10 cellular contexts compared by ENCODE assay signal in genomic region chr14:22978873-22979671, GRCh38. TPM values are rescaled to one million over a fixed set of nuclear protein-coding genes. Genes with fewer than 3 reads are reported as not detected.
DNase-seq lines count a peak whose midpoint lies in the region; ATAC-seq, FAIRE-seq and TF ChIP-seq lines count a peak whose summit lies in the region.
"Had no signal": no experiment of that assay in that cellular context is flagged by ENCODE, and none has a peak within 500 bp of the region (broad histone marks: within the 10 kb centered on the region; RNA-seq: fewer than 3 reads in every experiment).

No MANE protein-coding gene starts in this region.

- peaks cover 0 to 9% (median 4%) of the 10 kb centered on the region in 4 experiments; a peak in 2 of 7 replicates for H3K27me3 ChIP-seq in H1 (replicated peaks in 1 of 4; ENCODE audit: control insufficient read depth in 3 of 4, extremely low read depth in 1 of 4, insufficient read depth in 3 of 4, low read length in 3 of 4)
- no peaks in the 10 kb centered on the region for H3K27me3 ChIP-seq in naive thymus-derived CD4-positive, alpha-beta T cell (ENCODE audit: control insufficient read depth in 2 of 2, insufficient read depth in 2 of 2, low read length in 2 of 2)
- H3K27me3 ChIP-seq in CD8-positive, alpha-beta T cell (ENCODE audit: insufficient read depth, low read length), result no peaks in the 10 kb centered on the region

- no peak overlapping the region for H3K27ac ChIP-seq in H1 (ENCODE audit: low read depth, low read length)
- H3K27ac ChIP-seq in naive thymus-derived CD4-positive, alpha-beta T cell (ENCODE audit: low read depth, low read length), result no peak overlapping the region
- no peak overlapping the region for H3K27ac ChIP-seq in CD8-positive, alpha-beta T cell (ENCODE audit: low read depth, low read length)

- TF ChIP-seq EP300 in H1 (IDR thresholded peaks at IDR 0.05; ENCODE audit: borderline replicate concordance in 1 of 2, low read depth in 2 of 2, low read length in 2 of 2), result no peak

- no peaks in the 10 kb centered on the region for H3K9me3 Mint-ChIP-seq in naive thymus-derived CD4-positive, alpha-beta T cell
- H3K9me3 Mint-ChIP-seq in CD8-positive, alpha-beta T cell, result no peaks in the 10 kb centered on the region
- H3K9me3 Mint-ChIP-seq: activated naive CD8-positive, alpha-beta T cell treated with anti-CD3 and anti-CD28 coated beads for 36 hours had no signal

- in situ Hi-C loops in ACHN (cut with HindIII; ENCODE audit: low pct_ligation_motif_present, low pct_unique_long_range_greater_than_20kb, low sequenced_read_pairs), result no loop called here

- peak overlapping the region; percentile 12 for H4K91ac ChIP-seq in H1 (replicated peaks; ENCODE audit: insufficient read length, low read length)

- H2BK5ac ChIP-seq in H1 (ENCODE audit: low read depth, low read length), result peak overlapping the region; percentile 50; the same call in 1 of the 2 replicates

- peak overlapping the region in 5 of 9 donors; percentile 7 to 76 (median 44) for H3K27ac Mint-ChIP-seq in naive thymus-derived CD4-positive, alpha-beta T cell
- H3K27ac Mint-ChIP-seq in T-helper 17 cell, result no peak overlapping the region
- no peak overlapping the region for H3K27ac Mint-ChIP-seq in CD8-positive, alpha-beta T cell

- no peak for TF ChIP-seq RAD21 in H1 (IDR thresholded peaks at IDR 0.05 in 1 of 2, conservative IDR thresholded peaks at IDR 0.05 in 1 of 2; ENCODE audit: low read depth in 2 of 2, low read length in 2 of 2)

- peaks cover 16% of the 10 kb centered on the region for H3K23me2 ChIP-seq in H1 (ENCODE audit: low read depth, low read length)

- no peak for TF ChIP-seq CTCF in H1 (IDR thresholded peaks at IDR 0.05; ENCODE audit: control extremely low read depth in 1 of 3, insufficient read depth in 1 of 3, low read depth in 1 of 3, low read length in 3 of 3)
- no peak for TF ChIP-seq CTCF in CD8-positive, alpha-beta T cell (IDR thresholded peaks at IDR 0.05)

- H3K4me3 Mint-ChIP-seq in naive thymus-derived CD4-positive, alpha-beta T cell, result peak overlapping the region in 3 of 10 donors; percentile 44 to 78 (median 68)
- H3K4me3 Mint-ChIP-seq in T-helper 17 cell, result no peak overlapping the region
- no peak overlapping the region for H3K4me3 Mint-ChIP-seq in CD8-positive, alpha-beta T cell

- peaks cover 7 to 47% (median 18%) of the 10 kb centered on the region in 4 experiments for H3K36me3 ChIP-seq in H1 (ENCODE audit: control insufficient read depth in 2 of 4, insufficient read depth in 4 of 4, low read length in 3 of 4)
- peaks cover 0 to 5% (median 0%) of the 10 kb centered on the region in 3 experiments for H3K36me3 ChIP-seq in naive thymus-derived CD4-positive, alpha-beta T cell (ENCODE audit: control insufficient read depth in 2 of 3, insufficient read depth in 3 of 3, low read length in 3 of 3)
- H3K36me3 ChIP-seq in CD8-positive, alpha-beta T cell (ENCODE audit: insufficient read depth, low read length), result no peaks in the 10 kb centered on the region

- H3K4ac ChIP-seq in H1 (replicated peaks; ENCODE audit: insufficient read length, low read depth, low read length), result no peak overlapping the region

- H2BK20ac ChIP-seq in H1 (ENCODE audit: low read length), result 0 out of 2 replicates have a peak overlapping the region, but pooled peaks have one; percentile 49

- H3K4me1 Mint-ChIP-seq in naive thymus-derived CD4-positive, alpha-beta T cell, result peaks cover 0 to 12% (median 9%) of the 10 kb centered on the region in 7 donors
- H3K4me1 Mint-ChIP-seq in T-helper 17 cell, result peaks cover 11% of the 10 kb centered on the region
- peaks cover 7% of the 10 kb centered on the region for H3K4me1 Mint-ChIP-seq in CD8-positive, alpha-beta T cell (ENCODE audit: low read depth)

- H3K36me3 Mint-ChIP-seq in naive thymus-derived CD4-positive, alpha-beta T cell, result peaks cover 0 to 3% (median 0%) of the 10 kb centered on the region in 5 donors
- H3K36me3 Mint-ChIP-seq in T-helper 17 cell (ENCODE audit: low read depth), result peaks cover 2% of the 10 kb centered on the region
- H3K36me3 Mint-ChIP-seq in CD8-positive, alpha-beta T cell, result no peaks in the 10 kb centered on the region
- H3K36me3 Mint-ChIP-seq: activated naive CD8-positive, alpha-beta T cell treated with anti-CD3 and anti-CD28 coated beads for 36 hours had no signal

- peaks cover 1 to 3% of the 10 kb centered on the region in 2 experiments; a peak in 1 of 4 replicates for H3K9me3 ChIP-seq in H1 (ENCODE audit: insufficient read depth in 2 of 2, low read depth in 1 of 2, low read length in 1 of 2)
- no peaks in the 10 kb centered on the region for H3K9me3 ChIP-seq in naive thymus-derived CD4-positive, alpha-beta T cell (ENCODE audit: control insufficient read depth in 2 of 3, low read length in 3 of 3)
- H3K9me3 ChIP-seq in T-helper 17 cell (ENCODE audit: control insufficient read depth, low read length, poor library complexity, severe bottlenecking), result no peaks in the 10 kb centered on the region
- H3K9me3 ChIP-seq in CD8-positive, alpha-beta T cell (ENCODE audit: low read length), result no peaks in the 10 kb centered on the region

- intact Hi-C loops in naive thymus-derived CD4-positive, alpha-beta T cell (cut with micrococcal nuclease), result no loop called here
- intact Hi-C loops in sciatic nerve (cut with DNase I), result no loop called here
- intact Hi-C loops in CD8-positive, alpha-beta T cell (cut with DNase I, micrococcal nuclease), result loop anchor here in 1 of 2 experiments (10.0 kb wide), 1 partner anchor 206 kb away; the partner anchor contains the start of gene SLC7A8

- ATAC-seq in naive thymus-derived CD4-positive, alpha-beta T cell, result no peak
- ATAC-seq in sciatic nerve (no peak), T-helper 17 cell (no peak)
- ATAC-seq in CD8-positive, alpha-beta T cell, result no peak

- H4K20me1 ChIP-seq in H1 (replicated peaks in 1 of 2; ENCODE audit: control insufficient read depth in 1 of 2, insufficient read depth in 2 of 2, low read length in 2 of 2), result no peaks in the 10 kb centered on the region

- H4K8ac ChIP-seq in H1 (ENCODE audit: extremely low read depth, insufficient read depth, low read length), result no peak overlapping the region

- H3K4me1 ChIP-seq in H1 (replicated peaks in 1 of 4; ENCODE audit: control insufficient read depth in 3 of 4, insufficient read depth in 4 of 4, low read length in 3 of 4), result peaks cover 28 to 34% (median 31%) of the 10 kb centered on the region in 4 experiments
- H3K4me1 ChIP-seq in naive thymus-derived CD4-positive, alpha-beta T cell (ENCODE audit: control insufficient read depth in 2 of 2, insufficient read depth in 2 of 2, low read length in 2 of 2), result peaks cover 0 to 8% of the 10 kb centered on the region in 2 donors
- peaks cover 15% of the 10 kb centered on the region for H3K4me1 ChIP-seq in CD8-positive, alpha-beta T cell (ENCODE audit: insufficient read depth, low read length)

- H3K56ac ChIP-seq in H1 (replicated peaks; ENCODE audit: insufficient read length, low read depth, low read length), result no peak overlapping the region

- peak overlapping the region; percentile 99 for H2BK12ac ChIP-seq in H1 (ENCODE audit: low read depth, low read length)

- H3K4me3 ChIP-seq in H1 (ENCODE audit: extremely low read depth in 1 of 4, insufficient read depth in 2 of 4, low read depth in 3 of 4, low read length in 4 of 4), result peak overlapping the region; percentile 11 to 94 (median 74); a peak in 4 of 8 replicates
- H3K4me3 ChIP-seq in naive thymus-derived CD4-positive, alpha-beta T cell (ENCODE audit: low read length), result no peak overlapping the region
- H3K4me3 ChIP-seq in CD8-positive, alpha-beta T cell (ENCODE audit: low read depth, low read length), result no peak overlapping the region

- WGBS in H1 (ENCODE audit: extremely low coverage in 1 of 2, insufficient coverage in 1 of 2, insufficient read length in 1 of 2, insufficient replicate concordance in 2 of 2, low coverage in 1 of 2, low lambda C conversion rate in 2 of 2, missing lambda C conversion rate in 1 of 2), 2 experiments, result 74% methylated on average over 7 of the region's 7 CpGs; no CpG with 5 or more reads in 1 of the 2 experiments

- no peak overlapping the region for H3K14ac ChIP-seq in H1 (ENCODE audit: insufficient read length)

- peak overlapping the region in 1 of 4 experiments; percentile 21; a peak in 2 of 7 replicates for H3K9ac ChIP-seq in H1 (replicated peaks in 1 of 4; ENCODE audit: extremely low read depth in 1 of 4, low read depth in 3 of 4, low read length in 3 of 4)

- no peaks in the 10 kb centered on the region for H3K79me1 ChIP-seq in H1 (ENCODE audit: low read depth, low read length)

- POLR2A ChIA-PET in H1 (lab: Charles Lee; ENCODE audit: partially characterized antibody), result interaction anchor here (1.1 to 13.2 kb wide), 10 partner anchors 11 to 116 kb away, joined by 3 to 133 read pairs (median 10); partner anchors contain the start of genes ACIN1, C14orf119, CDH24 and HAUS4
- POLR2A ChIA-PET in naive thymus-derived CD4-positive, alpha-beta T cell (lab: Charles Lee), result interaction anchor here (0.6 kb wide), 1 partner anchor 311 kb away, joined by 3 read pairs; no protein-coding TSS in a partner anchor
- POLR2A ChIA-PET in CD8-positive, alpha-beta T cell (lab: Charles Lee), result interaction anchor here (0.6 kb wide), 1 partner anchor 226 kb away, joined by 3 read pairs; no protein-coding TSS in a partner anchor

- H2AK5ac ChIP-seq in H1 (ENCODE audit: low read depth, low read length), result peak overlapping the region; percentile 32; the same call in 1 of the 2 replicates

- H3K27me3 Mint-ChIP-seq in naive thymus-derived CD4-positive, alpha-beta T cell, result peaks cover 0 to 29% (median 0%) of the 10 kb centered on the region in 5 donors
- no peaks in the 10 kb centered on the region for H3K27me3 Mint-ChIP-seq in T-helper 17 cell
- no peaks in the 10 kb centered on the region for H3K27me3 Mint-ChIP-seq in CD8-positive, alpha-beta T cell (ENCODE audit: low read depth)

- peak overlapping the region; percentile 79 to 81 for H3K4me2 ChIP-seq in H1 (ENCODE audit: insufficient read depth in 1 of 2, low read depth in 2 of 2, low read length in 2 of 2)

- H2BK120ac ChIP-seq in H1 (replicated peaks; ENCODE audit: low read depth, low read length), result no peak overlapping the region

- H3K79me2 ChIP-seq in H1 (ENCODE audit: control insufficient read depth in 1 of 2, insufficient read depth in 2 of 2, low read length in 2 of 2), result peaks cover 0 to 54% of the 10 kb centered on the region in 2 experiments; a peak in 2 of 4 replicates

- H2BK15ac ChIP-seq in H1 (ENCODE audit: low read length), result peak overlapping the region; percentile 4; the same call in 1 of the 2 replicates

- DNase-seq in ACHN (peak; percentile 28), LHCN-M2 (ENCODE audit: low read depth) (peak; percentile 75), H1 (ENCODE audit: low read depth in 1 of 2, low spot score in 2 of 2) (no peak), sciatic nerve (ENCODE audit: low spot score) (no peak), C1 segment of cervical spinal cord (lab: John Stamatoyannopoulos, UW) (no peak), T-helper 17 cell (no peak)
- DNase-seq in naive thymus-derived CD4-positive, alpha-beta T cell, result no peak
- no peak for DNase-seq in CD8-positive, alpha-beta T cell
- DNase-seq: activated naive CD8-positive, alpha-beta T cell treated with anti-CD3 and anti-CD28 coated beads for 36 hours; NCI-H1930 had no signal

- H3K18ac ChIP-seq in H1 (ENCODE audit: extremely low read depth, low read length), result peak overlapping the region; percentile 39; the same call in 1 of the 2 replicates

- CTCF ChIA-PET in H1 (lab: Charles Lee; ENCODE audit: partially characterized antibody), result interaction anchor here (1.1 to 7.7 kb wide), 4 partner anchors 6 to 77 kb away, joined by 3 to 175 read pairs (median 6); partner anchors contain the start of gene AJUBA
- CTCF ChIA-PET in naive thymus-derived CD4-positive, alpha-beta T cell (lab: Charles Lee), result interaction anchor here (0.5 kb wide), 1 partner anchor 80 kb away, joined by 4 read pairs; no protein-coding TSS in a partner anchor
- CTCF ChIA-PET in CD8-positive, alpha-beta T cell (lab: Charles Lee), result interaction anchor here (1.3 to 34.8 kb wide), 4 partner anchors 8 to 409 kb away, joined by 4 to 1218 read pairs (median 107); partner anchors contain the start of gene CDH24

- no peak for FAIRE-seq in H1 (lab: Jason Lieb, UNC)

- no peak overlapping the region for H3K23ac ChIP-seq in H1 (ENCODE audit: insufficient read length)

- H4K5ac ChIP-seq in H1 (ENCODE audit: insufficient read length, low read depth, low read length), result no peak overlapping the region

- H2AFZ ChIP-seq in H1 (ENCODE audit: low read length), result no peak overlapping the region

- TF ChIP-seq POLR2A in H1 (IDR thresholded peaks at IDR 0.05; ENCODE audit: control extremely low read depth in 1 of 2, low read depth in 2 of 2, low read length in 2 of 2), result peak in 1 of 2 experiments; percentile 28; a peak in 1 of 3 replicates

RNA-seq across cellular contexts. Expression of gene AJUBA, which starts 3.3 kb away (rescaled TPM):
- total RNA-seq in LHCN-M2 (2014; rRNA removed) (67.1 and 78.4 TPM in 2 replicates), sciatic nerve (24.8 TPM), T-helper 17 cell (1 to 10 TPM; 1.3 to 1.5 TPM)
- 122 TPM for polyA plus RNA-seq in LHCN-M2 (2012)
- 46.0 TPM in 2 replicates for total RNA-seq in H1 (2021; fragmentation: NEBNext Ultra II Directional; extraction: Animal tissue kit (Norgen Biotek cat#: 25700))
- polyA plus RNA-seq in H1 (2011; rRNA removed), result 33.1 and 38.8 TPM in 2 replicates
- polyA plus RNA-seq in H1 (2011; cell fraction: cytosol; rRNA removed), result 37.3 TPM
- 51.3 TPM for polyA plus RNA-seq in H1 (2011; cell fraction: nucleus; rRNA removed)
- polyA plus RNA-seq in H1 (2012, experiment 1 of 2), result 35.5 to 45.4 TPM (median 41.3 TPM) in 4 replicates
- polyA plus RNA-seq in H1 (2012, experiment 2 of 2), result 35.9 TPM
- polyA plus RNA-seq in H1 (2013, experiment 1 of 2), result 10.0 TPM
- 10.3 TPM for polyA plus RNA-seq in H1 (2013, experiment 2 of 2)
- 153 and 192 TPM in 2 replicates for polyA minus RNA-seq in H1 (2011; rRNA and poly(A)+ RNA removed)
- 50.7 TPM for polyA minus RNA-seq in H1 (2011; cell fraction: cytosol; rRNA and poly(A)+ RNA removed)
- polyA minus RNA-seq in H1 (2011; cell fraction: nucleus; rRNA and poly(A)+ RNA removed), result 105 TPM
- total RNA-seq in naive thymus-derived CD4-positive, alpha-beta T cell, result 1 to 10 TPM in 3 of 5 experiments, under 1 TPM in 2; 0.49 to 3.2 (median 1.4) TPM
- 1 to 10 TPM; 1.6 to 2.3 TPM for polyA plus RNA-seq in naive thymus-derived CD4-positive, alpha-beta T cell
- total RNA-seq in CD8-positive, alpha-beta T cell, result under 1 TPM; 0.52 to 0.72 TPM

RNA-seq across cellular contexts. Expression of gene HAUS4, which starts 22.2 kb away (rescaled TPM):
- total RNA-seq in LHCN-M2 (2014; rRNA removed), result 45.5 and 54.8 TPM in 2 replicates
- polyA plus RNA-seq in LHCN-M2 (2012), result 27.5 TPM
- total RNA-seq in H1 (2021; fragmentation: NEBNext Ultra II Directional; extraction: Animal tissue kit (Norgen Biotek cat#: 25700)), result 46.1 and 47.7 TPM in 2 replicates
- 35.6 and 46.0 TPM in 2 replicates for polyA plus RNA-seq in H1 (2011; rRNA removed)
- polyA plus RNA-seq in H1 (2011; cell fraction: cytosol; rRNA removed), result 53.6 TPM
- 45.6 TPM for polyA plus RNA-seq in H1 (2011; cell fraction: nucleus; rRNA removed)
- polyA plus RNA-seq in H1 (2012, experiment 1 of 2), result 50.4 to 62.8 TPM (median 59.8 TPM) in 4 replicates
- polyA plus RNA-seq in H1 (2012, experiment 2 of 2), result 55.5 TPM
- 45.0 TPM for polyA plus RNA-seq in H1 (2013, experiment 1 of 2)
- 43.0 TPM for polyA plus RNA-seq in H1 (2013, experiment 2 of 2)
- 58.4 and 73.9 TPM in 2 replicates for polyA minus RNA-seq in H1 (2011; rRNA and poly(A)+ RNA removed)
- polyA minus RNA-seq in H1 (2011; cell fraction: cytosol; rRNA and poly(A)+ RNA removed), result 29.0 TPM
- polyA minus RNA-seq in H1 (2011; cell fraction: nucleus; rRNA and poly(A)+ RNA removed), result 33.8 TPM
- total RNA-seq in naive thymus-derived CD4-positive, alpha-beta T cell, result 10 to 100 TPM; 27.1 to 50.7 (median 38.8) TPM
- 10 to 100 TPM; 41.3 to 45.0 TPM for polyA plus RNA-seq in naive thymus-derived CD4-positive, alpha-beta T cell
- total RNA-seq in sciatic nerve, result 39.9 TPM
- 10 to 100 TPM; 19.5 to 25.9 TPM for total RNA-seq in T-helper 17 cell
- 10 to 100 TPM; 11.9 to 15.3 TPM for total RNA-seq in CD8-positive, alpha-beta T cell

RNA-seq across cellular contexts. Expression of gene C14orf93, which starts 30.9 kb away (rescaled TPM):
- total RNA-seq in LHCN-M2 (2014; rRNA removed), result 4.0 and 8.6 TPM in 2 replicates
- 5.3 TPM for polyA plus RNA-seq in LHCN-M2 (2012)
- total RNA-seq in H1 (2021; fragmentation: NEBNext Ultra II Directional; extraction: Animal tissue kit (Norgen Biotek cat#: 25700)), result 7.4 and 7.8 TPM in 2 replicates
- 8.2 and 9.7 TPM in 2 replicates for polyA plus RNA-seq in H1 (2011; rRNA removed)
- 10.0 TPM for polyA plus RNA-seq in H1 (2011; cell fraction: cytosol; rRNA removed)
- 17.6 TPM for polyA plus RNA-seq in H1 (2011; cell fraction: nucleus; rRNA removed)
- 6.3 to 9.7 TPM (median 7.9 TPM) in 4 replicates for polyA plus RNA-seq in H1 (2012, experiment 1 of 2)
- polyA plus RNA-seq in H1 (2012, experiment 2 of 2), result 6.3 TPM
- polyA plus RNA-seq in H1 (2013, experiment 1 of 2), result 3.5 TPM
- polyA plus RNA-seq in H1 (2013, experiment 2 of 2), result 3.3 TPM
- 22.5 and 22.6 TPM in 2 replicates for polyA minus RNA-seq in H1 (2011; rRNA and poly(A)+ RNA removed)
- 4.3 TPM for polyA minus RNA-seq in H1 (2011; cell fraction: cytosol; rRNA and poly(A)+ RNA removed)
- 6.5 TPM for polyA minus RNA-seq in H1 (2011; cell fraction: nucleus; rRNA and poly(A)+ RNA removed)
- 10 to 100 TPM; 10.9 to 20.5 (median 12.1) TPM for total RNA-seq in naive thymus-derived CD4-positive, alpha-beta T cell
- 1 to 10 TPM; 5.7 to 8.1 TPM for polyA plus RNA-seq in naive thymus-derived CD4-positive, alpha-beta T cell
- 8.1 TPM for total RNA-seq in sciatic nerve
- total RNA-seq in T-helper 17 cell, result 1 to 10 TPM; 9.0 to 9.1 TPM
- 1 to 10 TPM; 5.6 to 7.7 TPM for total RNA-seq in CD8-positive, alpha-beta T cell

RNA-seq across cellular contexts. Expression of gene PRMT5, which starts 49.9 kb away (rescaled TPM):
- total RNA-seq in LHCN-M2 (2014; rRNA removed) (51.7 and 66.0 TPM in 2 replicates), sciatic nerve (44.6 TPM), T-helper 17 cell (10 to 100 TPM; 22.8 to 33.9 TPM)
- 192 TPM for polyA plus RNA-seq in LHCN-M2 (2012)
- 159 and 171 TPM in 2 replicates for total RNA-seq in H1 (2021; fragmentation: NEBNext Ultra II Directional; extraction: Animal tissue kit (Norgen Biotek cat#: 25700))
- 329 and 402 TPM in 2 replicates for polyA plus RNA-seq in H1 (2011; rRNA removed)
- 274 TPM for polyA plus RNA-seq in H1 (2011; cell fraction: cytosol; rRNA removed)
- polyA plus RNA-seq in H1 (2011; cell fraction: nucleus; rRNA removed), result 275 TPM
- 145 to 187 TPM (median 170 TPM) in 4 replicates for polyA plus RNA-seq in H1 (2012, experiment 1 of 2)
- 336 TPM for polyA plus RNA-seq in H1 (2012, experiment 2 of 2)
- polyA plus RNA-seq in H1 (2013, experiment 1 of 2), result 113 TPM
- polyA plus RNA-seq in H1 (2013, experiment 2 of 2), result 99.5 TPM
- polyA minus RNA-seq in H1 (2011; rRNA and poly(A)+ RNA removed), result 439 and 469 TPM in 2 replicates
- polyA minus RNA-seq in H1 (2011; cell fraction: cytosol; rRNA and poly(A)+ RNA removed), result 207 TPM
- 156 TPM for polyA minus RNA-seq in H1 (2011; cell fraction: nucleus; rRNA and poly(A)+ RNA removed)
- 10 to 100 TPM; 24.9 to 82.8 (median 34.2) TPM for total RNA-seq in naive thymus-derived CD4-positive, alpha-beta T cell
- polyA plus RNA-seq in naive thymus-derived CD4-positive, alpha-beta T cell, result 10 to 100 TPM; 61.8 to 64.5 TPM
- total RNA-seq in CD8-positive, alpha-beta T cell, result 10 to 100 TPM; 14.3 to 15.2 TPM

RNA-seq across cellular contexts. Expression of gene PSMB5, which starts 55.6 kb away (rescaled TPM):
- total RNA-seq in LHCN-M2 (2014; rRNA removed), result 235 and 240 TPM in 2 replicates
- 263 TPM for polyA plus RNA-seq in LHCN-M2 (2012)
- total RNA-seq in H1 (2021; fragmentation: NEBNext Ultra II Directional; extraction: Animal tissue kit (Norgen Biotek cat#: 25700)), result 246 and 254 TPM in 2 replicates
- polyA plus RNA-seq in H1 (2011; rRNA removed), result 402 and 510 TPM in 2 replicates
- 415 TPM for polyA plus RNA-seq in H1 (2011; cell fraction: cytosol; rRNA removed)
- 246 TPM for polyA plus RNA-seq in H1 (2011; cell fraction: nucleus; rRNA removed)
- 252 to 356 TPM (median 319 TPM) in 4 replicates for polyA plus RNA-seq in H1 (2012, experiment 1 of 2)
- 310 TPM for polyA plus RNA-seq in H1 (2012, experiment 2 of 2)
- polyA plus RNA-seq in H1 (2013, experiment 1 of 2), result 131 TPM
- 133 TPM for polyA plus RNA-seq in H1 (2013, experiment 2 of 2)
- 379 and 426 TPM in 2 replicates for polyA minus RNA-seq in H1 (2011; rRNA and poly(A)+ RNA removed)
- polyA minus RNA-seq in H1 (2011; cell fraction: cytosol; rRNA and poly(A)+ RNA removed), result 145 TPM
- polyA minus RNA-seq in H1 (2011; cell fraction: nucleus; rRNA and poly(A)+ RNA removed), result 117 TPM
- 10 to 100 TPM; 19.2 to 69.1 (median 32.8) TPM for total RNA-seq in naive thymus-derived CD4-positive, alpha-beta T cell
- polyA plus RNA-seq in naive thymus-derived CD4-positive, alpha-beta T cell, result 10 to 100 TPM; 53.6 to 74.2 TPM
- total RNA-seq in sciatic nerve, result 70.1 TPM
- 10 to 100 TPM; 17.6 to 19.9 TPM for total RNA-seq in T-helper 17 cell
- 10 to 100 TPM; 18.6 to 20.2 TPM for total RNA-seq in CD8-positive, alpha-beta T cell

Comparison
In these comparisons a context has a peak if more than half of its experiments do, and no peak if none do; other contexts are left out.
1. DNase-seq: peak in ACHN (single experiment) and LHCN-M2 (single experiment); none in H1 (0 of 2), naive thymus-derived CD4-positive, alpha-beta T cell (0 of 9), sciatic nerve (single experiment), C1 segment of cervical spinal cord (0 of 14), T-helper 17 cell (0 of 3) and CD8-positive, alpha-beta T cell (0 of 7).
2. H3K4me3 ChIP-seq: peak in H1 (4 of 4); none in naive thymus-derived CD4-positive, alpha-beta T cell (single experiment) and CD8-positive, alpha-beta T cell (single experiment).
3. H3K27ac Mint-ChIP-seq: peak in naive thymus-derived CD4-positive, alpha-beta T cell (5 of 9); none in T-helper 17 cell (single experiment) and CD8-positive, alpha-beta T cell (single experiment).